ENCODE assay signal across 1 cellular context in genomic region chr6:49325901-49326300, GRCh38.
TF ChIP-seq lines count a peak whose summit lies in the region.

No MANE protein-coding gene starts in this region.

TF ChIP-seq in GM23338, 12 proteins besides CTCF, POLR2A, EP300 and RAD21 (continued from another document):
- TF ChIP-seq ZNF462 (CRISPR knock-in tag; IDR thresholded peaks at IDR 0.05) (no peak), CREB1 (CRISPR knock-in tag; IDR thresholded peaks at IDR 0.05; ENCODE audit: low read depth) (no peak), POLR2AphosphoS5 (IDR thresholded peaks at IDR 0.05; ENCODE audit: low read depth) (no peak)
